Comparison of ENCODE assay signal across 8 cellular contexts in genomic region chr3:177150970-177151627, GRCh38. TPM values are rescaled to one million over a fixed set of nuclear protein-coding genes. Genes with fewer than 3 reads are reported as not detected.
A peak's percentile ranks its signal among the peaks of the same experiment; 100 is the strongest.
DNase-seq lines count a peak whose midpoint lies in the region; ATAC-seq and TF ChIP-seq lines count a peak whose summit lies in the region.

No MANE protein-coding gene starts in this region.

- ATAC-seq in DND-41 (ENCODE audit: insufficient read depth, low read depth) (peak; percentile 68), GM19467 (IDR thresholded peaks at IDR 0.05; ENCODE audit: unreplicated experiment) (peak; percentile 47), HG03558 (IDR thresholded peaks at IDR 0.05; ENCODE audit: extremely low read depth, unreplicated experiment) (peak; percentile 70), SK-N-SH treated with all-trans-retinoic acid at 6 μM for 48 hours (peak; percentile 85), right cardiac atrium (peak in 1 of 2 donors; percentile 40), upper lobe of left lung (ENCODE audit: low FRiP score in 2 of 2) (peak in 1 of 2 donors; percentile 39), HG02840 (IDR thresholded peaks at IDR 0.05; ENCODE audit: low FRiP score, unreplicated experiment) (no peak)

- TF ChIP-seq CTCF in DND-41 (IDR thresholded peaks at IDR 0.05; ENCODE audit: borderline replicate concordance, extremely low read depth, low read length, poor library complexity, severe bottlenecking) (no peak), upper lobe of left lung (IDR thresholded peaks at IDR 0.05) (no peak)

- H3K36me3 ChIP-seq in DND-41 (ENCODE audit: insufficient read depth, low read length) (peaks cover 9% of the 10 kb centered on the region; the same call in 1 of the 2 replicates), upper lobe of left lung (no peaks in the 10 kb centered on the region)

- DNase-seq in DND-41 (no peak), right cardiac atrium (no peak), upper lobe of left lung (no peak), MV-4-11 (lab: John Stamatoyannopoulos, UW) (no peak)

- H3K27ac ChIP-seq in DND-41 (ENCODE audit: low read length) (no peak overlapping the region), right cardiac atrium (ENCODE audit: low read length) (peak overlapping the region; percentile 13), upper lobe of left lung (peak overlapping the region in 3 of 4 donors; percentile 12 to 33 (median 16))

- no peak overlapping the region for H2AFZ ChIP-seq in DND-41 (ENCODE audit: low read depth, low read length)

- H3K27me3 ChIP-seq in DND-41 (ENCODE audit: insufficient read depth, low read length, poor library complexity) (no peaks in the 10 kb centered on the region), right cardiac atrium (ENCODE audit: control insufficient read depth, insufficient read depth) (no peaks in the 10 kb centered on the region), upper lobe of left lung (no peaks in the 10 kb centered on the region)

- H3K79me2 ChIP-seq in DND-41 (ENCODE audit: insufficient read depth, low read length), result peaks cover 100% of the 10 kb centered on the region

- H3K9ac ChIP-seq in DND-41 (ENCODE audit: low read depth, low read length), result no peak overlapping the region

- intact Hi-C loops in right cardiac atrium (cut with DNase I), result no loop called here

- 65% methylated on average over 7 of the region's 7 CpGs for WGBS in right cardiac atrium
- WGBS in upper lobe of left lung, 2 donors, result 53 to 60% methylated on average over 6 to 7 of the region's 7 CpGs

- no peaks in the 10 kb centered on the region for H3K9me3 ChIP-seq in DND-41 (ENCODE audit: insufficient read depth, low read length, severe bottlenecking)
- no peaks in the 10 kb centered on the region for H3K9me3 ChIP-seq in right cardiac atrium (ENCODE audit: control insufficient read depth, low read length)
- H3K9me3 ChIP-seq in upper lobe of left lung, result no peaks in the 10 kb centered on the region

- no peak for TF ChIP-seq EP300 in upper lobe of left lung (IDR thresholded peaks at IDR 0.05)

- peaks cover 75% of the 10 kb centered on the region for H4K20me1 ChIP-seq in DND-41 (ENCODE audit: insufficient read depth, low read length)

- H3K4me3 ChIP-seq in DND-41 (ENCODE audit: low read depth in 1 of 2, low read length in 2 of 2) (no peak overlapping the region), right cardiac atrium (ENCODE audit: low read length) (no peak overlapping the region), upper lobe of left lung (no peak overlapping the region)

- no peak overlapping the region for H3K4me2 ChIP-seq in DND-41 (ENCODE audit: insufficient read depth, low read length)

- H3K4me1 ChIP-seq in DND-41 (ENCODE audit: insufficient read depth, low read length), result peaks cover 11% of the 10 kb centered on the region
- peaks cover 13% of the 10 kb centered on the region for H3K4me1 ChIP-seq in right cardiac atrium (ENCODE audit: control insufficient read depth, insufficient read depth, low read length)
- H3K4me1 ChIP-seq in upper lobe of left lung, result peaks cover 30 to 52% (median 41%) of the 10 kb centered on the region in 4 donors

- no peak for TF ChIP-seq POLR2A in upper lobe of left lung (IDR thresholded peaks at IDR 0.05)

TF ChIP-seq in SK-N-SH treated with all-trans-retinoic acid at 6 μM for 48 hours, 23 proteins besides CTCF, POLR2A, EP300 and RAD21:
- TF ChIP-seq TCF4 (CRISPR knock-in tag; IDR thresholded peaks at IDR 0.05; ENCODE audit: borderline replicate concordance) (no peak), ESRRG (CRISPR knock-in tag; IDR thresholded peaks at IDR 0.05) (no peak), ISL1 (CRISPR knock-in tag; IDR thresholded peaks at IDR 0.05) (no peak), ZNF8 (CRISPR knock-in tag; IDR thresholded peaks at IDR 0.05) (no peak), SNAI2 (CRISPR knock-in tag; IDR thresholded peaks at IDR 0.05) (no peak), CREB5 (CRISPR knock-in tag; IDR thresholded peaks at IDR 0.05; ENCODE audit: low read depth) (no peak), ZFP3 (CRISPR knock-in tag; IDR thresholded peaks at IDR 0.05) (no peak)

RNA-seq across cellular contexts. Expression of gene TBL1XR1, which starts 46.2 kb away (rescaled TPM):
- 100 to 1,000 TPM; 137 to 145 (median 141) TPM for total RNA-seq in right cardiac atrium
- polyA plus RNA-seq in right cardiac atrium, result 31.4 TPM
- total RNA-seq in upper lobe of left lung, result 100 to 1,000 TPM in 3 of 6 donors, 10 to 100 TPM in 3; 46.1 to 156 (median 86.6) TPM
